ENCODE assay signal across 28 cellular contexts in genomic region chr14:72247896-72248295, GRCh38.
"Had no signal": no experiment of that assay in that cellular context is flagged by ENCODE, and none has a peak within 500 bp of the region (broad histone marks: within the 10 kb centered on the region; RNA-seq: fewer than 3 reads in every experiment).

No MANE protein-coding gene starts in this region.

- H3K27me3 Mint-ChIP-seq: progenitor cell of endocrine pancreas, type B pancreatic cell had no signal

- H3K36me3 Mint-ChIP-seq: natural killer cell treated with Interleukin-12 subunit alpha and Interleukin-12 subunit beta and Interleukin-15 and Interleukin-18, amount 100 ng/mL, for 72 hours; neural progenitor cell; stimulated activated effector memory CD8-positive, alpha-beta T cell treated with anti-CD3 and anti-CD28 coated beads, Interleukin-12 subunit alpha, Interleukin-12 subunit beta, amount 100 ng/mL, for 72 hours; stimulated activated naive B cell treated with anti-CD40 and anti-IgM and Interleukin-4, amounts not matched to agents 10 μg/mL and 1 μg/mL and 100 μg/mL, for 72 hours; type B pancreatic cell had no signal

- H3K27me3 ChIP-seq: neural progenitor cell, ovary, right lobe of liver, sigmoid colon, stomach, thyroid gland, transverse colon, upper lobe of right lung, uterus had no signal

- ATAC-seq: naive thymus-derived CD8-positive, alpha-beta T cell; natural killer cell treated with Interleukin-12 subunit alpha and Interleukin-12 subunit beta and Interleukin-15 and Interleukin-18, amount 100 ng/mL, for 72 hours; psoas muscle; right lobe of liver; stimulated activated effector memory CD8-positive, alpha-beta T cell treated with anti-CD3 and anti-CD28 coated beads, Interleukin-12 subunit alpha, Interleukin-12 subunit beta, amount 100 ng/mL, for 72 hours; stimulated activated naive B cell treated with anti-CD40 and anti-IgM and Interleukin-4, amounts not matched to agents 10 μg/mL and 1 μg/mL and 100 μg/mL, for 72 hours; upper lobe of right lung had no signal

- H3K4me1 Mint-ChIP-seq: naive B cell; naive thymus-derived CD8-positive, alpha-beta T cell; neural progenitor cell; stimulated activated effector memory CD8-positive, alpha-beta T cell treated with anti-CD3 and anti-CD28 coated beads, Interleukin-12 subunit alpha, Interleukin-12 subunit beta, amount 100 ng/mL, for 72 hours; stimulated activated naive B cell treated with anti-CD40 and anti-IgM and Interleukin-4, amounts not matched to agents 10 μg/mL and 1 μg/mL and 100 μg/mL, for 72 hours had no signal

- H3K36me3 ChIP-seq: neural progenitor cell, ovary, right lobe of liver, sigmoid colon, stomach, thoracic aorta, thyroid gland, transverse colon, upper lobe of right lung, uterus had no signal

- H3K4me1 ChIP-seq: parathyroid adenoma, psoas muscle, right lobe of liver, thyroid gland, transverse colon, upper lobe of right lung, uterus had no signal

- H3K4me3 ChIP-seq: neural progenitor cell, ovary, psoas muscle, right lobe of liver, sigmoid colon, stomach, thoracic aorta, thyroid gland, transverse colon, upper lobe of right lung, uterus had no signal

- H3K9me3 ChIP-seq: ovary, psoas muscle, right lobe of liver, sigmoid colon, thoracic aorta, thyroid gland, transverse colon, upper lobe of right lung, uterus had no signal

- H3K27ac Mint-ChIP-seq: naive B cell; naive thymus-derived CD8-positive, alpha-beta T cell; natural killer cell treated with Interleukin-12 subunit alpha and Interleukin-12 subunit beta and Interleukin-15 and Interleukin-18, amount 100 ng/mL, for 72 hours; neural progenitor cell; progenitor cell of endocrine pancreas; stimulated activated effector memory CD8-positive, alpha-beta T cell treated with anti-CD3 and anti-CD28 coated beads, Interleukin-12 subunit alpha, Interleukin-12 subunit beta, amount 100 ng/mL, for 72 hours; stimulated activated naive B cell treated with anti-CD40 and anti-IgM and Interleukin-4, amounts not matched to agents 10 μg/mL and 1 μg/mL and 100 μg/mL, for 72 hours; stimulated activated naive CD8-positive, alpha-beta T cell treated with anti-CD3 and anti-CD28 coated beads, Interleukin-15, Interleukin-2, amounts not matched to agents 100 ng/mL and 50 ng/mL, for 24 hours; type B pancreatic cell had no signal

- DNase-seq: naive B cell; naive thymus-derived CD8-positive, alpha-beta T cell; occipital lobe; ovary; posterior cingulate gyrus; psoas muscle; right lobe of liver; sigmoid colon; small intestine; stimulated activated CD4-positive, alpha-beta T cell treated with anti-CD3 and anti-CD28 coated beads, Interleukin-15, amount 100 ng/mL, for 24 hours; stimulated activated CD4-positive, alpha-beta T cell treated with anti-CD3 and anti-CD28 coated beads, Interleukin-2, amount 100 ng/mL, for 24 hours; stimulated activated CD4-positive, alpha-beta T cell treated with anti-CD3 and anti-CD28 coated beads, Interleukin-2, amount 100 ng/mL, for 48 hours; stimulated activated CD4-positive, alpha-beta T cell treated with anti-CD3 and anti-CD28 coated beads, Interleukin-4, amount 100 ng/mL, for 24 hours; stimulated activated naive B cell treated with anti-CD40 and anti-IgM and Interleukin-4, amounts not matched to agents 10 μg/mL and 1 μg/mL and 100 μg/mL, for 72 hours; stimulated activated naive CD4-positive, alpha-beta T cell treated with Interleukin-2 at 50 U/mL for 16 hours; stomach; thyroid gland; transverse colon; upper lobe of right lung; uterus had no signal

- H3K4me3 Mint-ChIP-seq: naive B cell; naive thymus-derived CD8-positive, alpha-beta T cell; natural killer cell treated with Interleukin-12 subunit alpha and Interleukin-12 subunit beta and Interleukin-15 and Interleukin-18, amount 100 ng/mL, for 72 hours; neural progenitor cell; stimulated activated effector memory CD8-positive, alpha-beta T cell treated with anti-CD3 and anti-CD28 coated beads, Interleukin-12 subunit alpha, Interleukin-12 subunit beta, amount 100 ng/mL, for 72 hours; stimulated activated naive B cell treated with anti-CD40 and anti-IgM and Interleukin-4, amounts not matched to agents 10 μg/mL and 1 μg/mL and 100 μg/mL, for 72 hours; stimulated activated naive CD8-positive, alpha-beta T cell treated with anti-CD3 and anti-CD28 coated beads, Interleukin-15, Interleukin-2, amounts not matched to agents 100 ng/mL and 50 ng/mL, for 24 hours; type B pancreatic cell had no signal

- H3K27ac ChIP-seq: neural progenitor cell, ovary, parathyroid adenoma, psoas muscle, right lobe of liver, sigmoid colon, stomach, thoracic aorta, thyroid gland, transverse colon, upper lobe of right lung, uterus had no signal
